8 cellular contexts compared by ENCODE assay signal in genomic region chr5:137328991-137329390, GRCh38.
"Had no signal": no experiment of that assay in that cellular context is flagged by ENCODE, and none has a peak within 500 bp of the region (broad histone marks: within the 10 kb centered on the region; RNA-seq: fewer than 3 reads in every experiment).

No MANE protein-coding gene starts in this region.

- H3K4me3 ChIP-seq: GM23338, K562 had no signal

- FAIRE-seq: H54, HTR-8/SVneo, K562 had no signal

- H3K27ac ChIP-seq: HL-60 had no signal

- ATAC-seq: K562 had no signal

- DNase-seq: H9, HCEC 1CT, KG1 had no signal

- H3K4me2 ChIP-seq: GM23338 had no signal

- H2AFZ ChIP-seq: GM23338 had no signal
